Comparison of ENCODE assay signal across 20 cellular contexts in the genomic region with DNA sequence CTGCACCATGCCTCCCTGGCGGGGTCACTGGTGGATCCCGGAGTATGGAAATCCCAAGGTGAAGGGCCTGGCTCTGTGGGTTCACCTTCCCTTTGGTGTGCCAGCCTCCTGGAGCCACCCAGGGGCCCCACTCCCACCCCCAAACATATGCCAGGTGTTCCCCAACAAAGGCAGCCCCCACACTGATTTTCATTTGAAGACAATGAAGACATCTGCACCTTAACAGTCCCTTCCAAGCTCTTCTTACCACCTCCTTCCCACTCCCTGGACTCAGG. TPM values are rescaled to one million over a fixed set of nuclear protein-coding genes. Genes with fewer than 3 reads are reported as not detected.
DNase-seq lines count a peak whose midpoint lies in the region; ATAC-seq, FAIRE-seq and TF ChIP-seq lines count a peak whose summit lies in the region.
"Had no signal": no experiment of that assay in that cellular context is flagged by ENCODE, and none has a peak within 500 bp of the region (broad histone marks: within the 10 kb centered on the region; RNA-seq: fewer than 3 reads in every experiment).

No MANE protein-coding gene starts in this region.

- ATAC-seq in gastrocnemius medialis = no peak
- ATAC-seq in GM21717 (IDR thresholded peaks at IDR 0.05; ENCODE audit: unreplicated experiment) = no peak
- no peak for ATAC-seq in stimulated activated naive CD8-positive, alpha-beta T cell treated with anti-CD3 and anti-CD28 coated beads, Interleukin-15, Interleukin-2, amounts not matched to agents 100 U/mL and 50 U/mL, for 24 hours
- ATAC-seq: Panc1 had no signal

- peak overlapping the region; percentile 41 for H3K27ac Mint-ChIP-seq in T-helper 2 cell treated with Interferon-gamma antibody and Interleukin-4, amounts not matched to agents 5 μg/mL and 100 μg/mL, for 36 hours
- H3K27ac Mint-ChIP-seq: activated CD4-positive, alpha-beta T cell treated with anti-CD3 and anti-CD28 coated beads, Interleukin-2, amount 10 ng/mL, durations not matched to agents 7 days and 5 days had no signal

- DNase-seq in T-helper 2 cell treated with Interferon-gamma antibody and Interleukin-4, amounts not matched to agents 5 μg/mL and 100 μg/mL, for 36 hours (ENCODE audit: low spot score) = no peak
- DNase-seq in T-helper 2 cell = no peak
- DNase-seq in kidney = peak; percentile 41
- DNase-seq in gastrocnemius medialis = peak in 1 of 2 donors; percentile 27
- DNase-seq in NCI-H82 (lab: John Stamatoyannopoulos, UW) = no peak
- no peak for DNase-seq in stimulated activated naive CD8-positive, alpha-beta T cell treated with anti-CD3 and anti-CD28 coated beads, Interleukin-15, Interleukin-2, amounts not matched to agents 100 U/mL and 50 U/mL, for 24 hours
- no peak for DNase-seq in NCI-H1436 (lab: John Stamatoyannopoulos, UW)
- DNase-seq: activated CD4-positive, alpha-beta T cell treated with anti-CD3 and anti-CD28 coated beads, Interleukin-2, amount 10 ng/mL, durations not matched to agents 7 days and 5 days; activated naive CD4-positive, alpha-beta T cell; DMS153; KG1; NCI-H1092; NCI-H526 treated with DMSO at 0.1 percent for 48 hours; stimulated activated CD4-positive, alpha-beta T cell treated with anti-CD3 and anti-CD28 coated beads, Interleukin-1b, Interleukin-23, amount 100 ng/mL, for 48 hours had no signal

- no peak overlapping the region for H3K4me3 Mint-ChIP-seq in T-helper 2 cell treated with Interferon-gamma antibody and Interleukin-4, amounts not matched to agents 5 μg/mL and 100 μg/mL, for 36 hours
- H3K4me3 Mint-ChIP-seq: activated CD4-positive, alpha-beta T cell treated with anti-CD3 and anti-CD28 coated beads, Interleukin-2, amount 10 ng/mL, durations not matched to agents 7 days and 5 days; neural crest cell had no signal

- H3K4me3 ChIP-seq in kidney (ENCODE audit: low read length in 2 of 2) (no peak overlapping the region), gastrocnemius medialis (peak overlapping the region in 1 of 4 donors; percentile 37)
- H3K4me3 ChIP-seq: GM23248 had no signal

- H3K27me3 ChIP-seq in gastrocnemius medialis = no peaks in the 10 kb centered on the region

- no peaks in the 10 kb centered on the region for H3K4me1 Mint-ChIP-seq in T-helper 2 cell treated with Interferon-gamma antibody and Interleukin-4, amounts not matched to agents 5 μg/mL and 100 μg/mL, for 36 hours (ENCODE audit: low read depth)

- TF ChIP-seq CTCF in kidney (IDR thresholded peaks at IDR 0.05; ENCODE audit: borderline replicate concordance, extremely low read depth, insufficient read depth) = no peak
- TF ChIP-seq CTCF in gastrocnemius medialis (IDR thresholded peaks at IDR 0.05 in 4 of 5, conservative IDR thresholded peaks at IDR 0.05 in 1 of 5) = no peak

- H3K36me3 Mint-ChIP-seq in T-helper 2 cell treated with Interferon-gamma antibody and Interleukin-4, amounts not matched to agents 5 μg/mL and 100 μg/mL, for 36 hours (ENCODE audit: low read depth) = no peaks in the 10 kb centered on the region

- FAIRE-seq in kidney (lab: Jason Lieb, UNC) = no peak
- FAIRE-seq: GM12892 had no signal

- intact Hi-C loops in kidney (cut with DNase I) = no loop called here
- intact Hi-C loops in gastrocnemius medialis (cut with DNase I; ENCODE audit: low total_unique reads) = no loop called here

- H3K9ac ChIP-seq in kidney (ENCODE audit: low read length in 2 of 2) = peak overlapping the region in 1 of 2 donors; percentile 56
- H3K9ac ChIP-seq: GM23248 had no signal

- no peaks in the 10 kb centered on the region for H3K9me3 Mint-ChIP-seq in T-helper 2 cell treated with Interferon-gamma antibody and Interleukin-4, amounts not matched to agents 5 μg/mL and 100 μg/mL, for 36 hours
- H3K9me3 Mint-ChIP-seq: activated CD4-positive, alpha-beta T cell treated with anti-CD3 and anti-CD28 coated beads, Interleukin-2, amount 10 ng/mL, durations not matched to agents 7 days and 5 days; neural crest cell had no signal

- H3K27ac ChIP-seq in kidney (ENCODE audit: low read depth in 2 of 2, low read length in 2 of 2) = peak overlapping the region; percentile 15 to 72
- peak overlapping the region; percentile 97 to 100 (median 100) for H3K27ac ChIP-seq in gastrocnemius medialis
- H3K27ac ChIP-seq: 22Rv1, GM23248 had no signal

- peaks cover 37 to 47% of the 10 kb centered on the region in 2 donors for H3K4me1 ChIP-seq in kidney (ENCODE audit: control insufficient read depth in 1 of 2, insufficient read depth in 1 of 2, low read depth in 1 of 2, low read length in 2 of 2)
- H3K4me1 ChIP-seq in gastrocnemius medialis = peaks cover 97 to 100% of the 10 kb centered on the region in 2 donors

- H3K27me3 Mint-ChIP-seq in T-helper 2 cell treated with Interferon-gamma antibody and Interleukin-4, amounts not matched to agents 5 μg/mL and 100 μg/mL, for 36 hours (ENCODE audit: low read depth) = peaks cover 9% of the 10 kb centered on the region

- in situ Hi-C loops in gastrocnemius medialis (cut with MboI; ENCODE audit: low sequenced_read_pairs in 4 of 4) = loop anchor here in 2 of 4 donors (25.0 kb wide), 2 partner anchors 292 to 317 kb away; a partner anchor contains a TSS

- no peak for TF ChIP-seq POLR2A in gastrocnemius medialis (IDR thresholded peaks at IDR 0.05)

- no peaks in the 10 kb centered on the region for H3K9me3 ChIP-seq in kidney (ENCODE audit: control insufficient read depth in 1 of 2, low read length in 2 of 2)
- no peaks in the 10 kb centered on the region for H3K9me3 ChIP-seq in gastrocnemius medialis

- H3K36me3 ChIP-seq in kidney (ENCODE audit: control insufficient read depth in 1 of 2, insufficient read depth in 2 of 2, low read length in 2 of 2) (no peaks in the 10 kb centered on the region), gastrocnemius medialis (no peaks in the 10 kb centered on the region)

RNA-seq across cellular contexts. Expression of a gene that starts 11.7 kb away (rescaled TPM):
- 121 TPM for total RNA-seq in kidney
- polyA plus RNA-seq in kidney (ENCODE audit: insufficient read depth, low read depth, low replicate concordance) = 167 TPM
- 1,000 to 10,000 TPM; 1,150 to 2,167 (median 1,736) TPM for total RNA-seq in gastrocnemius medialis
